13 cellular contexts compared by ENCODE assay signal in the genomic region with DNA sequence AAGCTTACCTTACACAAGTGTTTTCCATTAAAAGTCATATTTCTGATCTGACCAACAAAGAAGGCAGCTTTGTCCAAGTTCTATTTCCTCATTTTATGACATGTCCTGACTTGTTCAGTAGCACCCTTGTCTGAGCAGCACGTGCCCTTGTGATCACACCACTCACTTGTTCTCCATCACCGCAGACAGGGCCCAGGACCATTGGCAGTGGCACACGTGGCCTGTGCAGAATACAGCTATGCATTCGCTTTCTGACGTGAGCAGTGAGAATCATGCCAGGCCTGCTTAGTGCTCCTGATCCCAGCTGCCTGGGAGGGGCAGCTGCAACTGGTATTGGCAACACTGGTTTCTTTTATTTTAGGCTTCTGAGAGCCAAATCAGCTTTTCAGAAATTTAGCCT.
DNase-seq lines count a peak whose midpoint lies in the region; ATAC-seq and TF ChIP-seq lines count a peak whose summit lies in the region.
"Had no signal": no experiment of that assay in that cellular context is flagged by ENCODE, and none has a peak within 500 bp of the region (broad histone marks: within the 10 kb centered on the region; RNA-seq: fewer than 3 reads in every experiment).

No MANE protein-coding gene starts in this region.

- peak overlapping the region; percentile 78 for H4K91ac ChIP-seq in IMR-90 (ENCODE audit: insufficient read depth, low read depth, low read length)

- TF ChIP-seq EP300 in sigmoid colon (IDR thresholded peaks at IDR 0.05), result no peak

- H3K9ac ChIP-seq in IMR-90 (ENCODE audit: low read depth, low read length), result no peak overlapping the region

- H4K8ac ChIP-seq in IMR-90 (ENCODE audit: low read depth in 2 of 2, low read length in 2 of 2), result peak overlapping the region; percentile 19 to 91; a peak in 3 of 4 replicates

- no peak overlapping the region for H3K4me3 ChIP-seq in IMR-90 (ENCODE audit: insufficient read depth, low read depth, low read length)
- no peak overlapping the region for H3K4me3 ChIP-seq in heart right ventricle
- H3K4me3 ChIP-seq in sigmoid colon, result no peak overlapping the region
- H3K4me3 ChIP-seq: cardiac muscle cell had no signal

- H3K18ac ChIP-seq in IMR-90 (ENCODE audit: low read depth, low read length), result peak overlapping the region; percentile 91

- H4K5ac ChIP-seq in IMR-90 (ENCODE audit: low read depth, low read length), result peak overlapping the region; percentile 78

- intact Hi-C loops in IMR-90 (cut with micrococcal nuclease), result loop anchor here (5.0 kb wide), 1 partner anchor 402 kb away; no protein-coding TSS in a partner anchor
- intact Hi-C loops in heart right ventricle (cut with DNase I), result loop anchor here in 3 of 10 donors (5.0 to 10.0 kb wide), 3 partner anchors 37 to 143 kb away; no protein-coding TSS in a partner anchor
- intact Hi-C loops in sigmoid colon (cut with DNase I), result no loop called here

- H3K27ac ChIP-seq in IMR-90 (ENCODE audit: insufficient read depth, low read length) (no peak overlapping the region), heart right ventricle (peak overlapping the region in 9 of 10 donors; percentile 5 to 77 (median 57)), sigmoid colon (peak overlapping the region in 1 of 4 donors; percentile 24)
- H3K27ac ChIP-seq: cardiac muscle cell had no signal

- peaks cover 16% of the 10 kb centered on the region for H3K9me1 ChIP-seq in IMR-90 (ENCODE audit: insufficient read depth, low read length)

- no peak for TF ChIP-seq CTCF in IMR-90 (conservative IDR thresholded peaks at IDR 0.05; ENCODE audit: low read depth, low read length)
- no peak for TF ChIP-seq CTCF in heart right ventricle (IDR thresholded peaks at IDR 0.05)
- TF ChIP-seq CTCF in sigmoid colon (IDR thresholded peaks at IDR 0.05), result no peak

- H2BK20ac ChIP-seq in IMR-90 (ENCODE audit: low read depth, low read length), result peak overlapping the region; percentile 84; the same call in 1 of the 2 replicates

- no peak for DNase-seq in IMR-90
- peak in 43 of 58 donors; percentile 2 to 90 (median 29) for DNase-seq in anterior cingulate cortex (lab: John Stamatoyannopoulos, UW)
- peak; percentile 57 to 67 for DNase-seq in heart right ventricle
- DNase-seq in sigmoid colon, result peak; percentile 68
- DNase-seq in NCI-H2227 treated with DMSO at 0.1 percent for 48 hours (lab: John Stamatoyannopoulos, UW), result no peak
- DNase-seq in kidney tubule cell (ENCODE audit: low spot score), result no peak
- no peak for DNase-seq in NCI-H146 (lab: John Stamatoyannopoulos, UW)
- DNase-seq: CD8-positive, alpha-beta memory T cell; NCI-H774 had no signal

- H3K4ac ChIP-seq in IMR-90 (ENCODE audit: low read depth, low read length), result peak overlapping the region; percentile 75

- in situ Hi-C loops in IMR-90 (cut with MboI; ENCODE audit: low sequenced_read_pairs), result no loop called here

- 87% methylated on average over 3 of the region's 5 CpGs; no CpG with 5 or more reads in 1 of the 2 experiments for WGBS in IMR-90 (ENCODE audit: extremely low coverage in 2 of 2, insufficient read length in 1 of 2), 2 experiments
- 44 to 63% methylated on average over 5 of the region's 5 CpGs for WGBS in heart right ventricle, 2 donors
- 86 to 91% methylated on average over 5 of the region's 5 CpGs for WGBS in sigmoid colon, 2 donors

- no peaks in the 10 kb centered on the region for H3K27me3 ChIP-seq in IMR-90 (ENCODE audit: control insufficient read depth, insufficient read depth, low read length)
- no peaks in the 10 kb centered on the region for H3K27me3 ChIP-seq in heart right ventricle
- no peaks in the 10 kb centered on the region for H3K27me3 ChIP-seq in sigmoid colon
- H3K27me3 ChIP-seq: cardiac muscle cell had no signal

- H2BK5ac ChIP-seq in IMR-90 (ENCODE audit: low read depth, low read length, poor library complexity, severe bottlenecking), result peak overlapping the region; percentile 79

- CTCF ChIA-PET in IMR-90 (lab: Yijun Ruan, JAX), result interaction anchor here (1.0 to 1.2 kb wide), 2 partner anchors 10 to 256 kb away, joined by 3 to 4 read pairs; no protein-coding TSS in a partner anchor

- POLR2A ChIA-PET in IMR-90 (lab: Charles Lee; ENCODE audit: unreplicated experiment), result no interaction called here

- H2AK9ac ChIP-seq in IMR-90 (replicated peaks; ENCODE audit: low read depth, low read length, poor library complexity), result peak overlapping the region; percentile 63

- peak overlapping the region; percentile 74; the same call in 1 of the 2 replicates for H2AK5ac ChIP-seq in IMR-90 (ENCODE audit: low read depth, low read length)

- H3K79me1 ChIP-seq in IMR-90 (ENCODE audit: low read depth in 1 of 2, low read length in 2 of 2), result no peaks in the 10 kb centered on the region

- H3K4me1 ChIP-seq in IMR-90 (ENCODE audit: control insufficient read depth, insufficient read depth, low read length) (peaks cover 8% of the 10 kb centered on the region), heart right ventricle (peaks cover 7 to 88% (median 31%) of the 10 kb centered on the region in 9 donors), sigmoid colon (peaks cover 0 to 26% (median 9%) of the 10 kb centered on the region in 4 donors)

- TF ChIP-seq POLR2A in IMR-90 (IDR thresholded peaks at IDR 0.05; ENCODE audit: low read depth, low read length), result no peak
- no peak for TF ChIP-seq POLR2A in sigmoid colon (IDR thresholded peaks at IDR 0.05)

- no peaks in the 10 kb centered on the region for H4K20me1 ChIP-seq in IMR-90 (ENCODE audit: insufficient read depth, low read length)

- H2BK120ac ChIP-seq in IMR-90 (ENCODE audit: low read depth, low read length), result peak overlapping the region; percentile 87

- TF ChIP-seq RAD21 in IMR-90 (IDR thresholded peaks at IDR 0.05; ENCODE audit: low read length), result no peak

- no peaks in the 10 kb centered on the region for H3K9me3 ChIP-seq in IMR-90 (ENCODE audit: control insufficient read depth, insufficient read depth, low read length)
- H3K9me3 ChIP-seq in heart right ventricle, result no peaks in the 10 kb centered on the region
- H3K9me3 ChIP-seq in sigmoid colon, result no peaks in the 10 kb centered on the region

- dilution Hi-C loops in IMR-90 (cut with HindIII; ENCODE audit: low sequenced_read_pairs, unreplicated experiment), result no loop called here

- peak overlapping the region; percentile 68 for H2AFZ ChIP-seq in IMR-90 (replicated peaks; ENCODE audit: low read length, poor library complexity)

- peak overlapping the region; percentile 38; the same call in 1 of the 3 replicates for H2BK15ac ChIP-seq in IMR-90 (ENCODE audit: low read depth, low read length)

- no peak overlapping the region for H3K56ac ChIP-seq in IMR-90 (ENCODE audit: extremely low read depth, insufficient read depth, low read length)

- no peak overlapping the region for H3K4me2 ChIP-seq in IMR-90 (ENCODE audit: low read depth, low read length)

- H3K36me3 ChIP-seq in IMR-90 (ENCODE audit: control insufficient read depth, insufficient read depth, low read length) (peaks cover 7% of the 10 kb centered on the region), heart right ventricle (peaks cover 0 to 27% (median 5%) of the 10 kb centered on the region in 9 donors), sigmoid colon (peaks cover 0 to 12% (median 0%) of the 10 kb centered on the region in 4 donors)
- H3K36me3 ChIP-seq: cardiac muscle cell had no signal

- ATAC-seq in IMR-90 (ENCODE audit: low read depth) (no peak), heart right ventricle (peak; percentile 31 to 90 (median 78))
- ATAC-seq: activated CD4-positive, CD25-positive, alpha-beta regulatory T cell treated with anti-CD3 and anti-CD28 coated beads, Interleukin-2, amount 50 U/mL, for 24 hours; left colon; SK-N-SH treated with all-trans-retinoic acid at 6 μM for 48 hours had no signal

- peak overlapping the region; percentile 78 for H3K14ac ChIP-seq in IMR-90 (replicated peaks; ENCODE audit: low read depth, low read length)

- no TSS peak for BruUV-seq in IMR-90 (replicated peaks; lab: Mats Ljungman, UMichigan)

- H3K23ac ChIP-seq in IMR-90 (ENCODE audit: low read depth, low read length), result peak overlapping the region; percentile 66; the same call in 1 of the 2 replicates

TF ChIP-seq in IMR-90, 13 proteins besides CTCF, POLR2A, EP300 and RAD21:
- TF ChIP-seq CHD1 (IDR thresholded peaks at IDR 0.05; ENCODE audit: low read depth, low read length), result no peak
- no peak for TF ChIP-seq SMC3 (IDR thresholded peaks at IDR 0.05; ENCODE audit: low read depth, low read length)
- TF ChIP-seq MAFK (IDR thresholded peaks at IDR 0.05; ENCODE audit: low read depth, low read length), result no peak
- no peak for TF ChIP-seq MXI1 (IDR thresholded peaks at IDR 0.05; ENCODE audit: borderline replicate concordance, low read depth, low read length)
- no peak for TF ChIP-seq NFE2L2 (IDR thresholded peaks at IDR 0.05; ENCODE audit: low read depth, low read length)
- no peak for TF ChIP-seq RFX5 (IDR thresholded peaks at IDR 0.05; ENCODE audit: low read depth, low read length)
- TF ChIP-seq FOS (IDR thresholded peaks at IDR 0.05; ENCODE audit: low read depth, low read length), result no peak
- no peak for TF ChIP-seq BHLHE40 (IDR thresholded peaks at IDR 0.05; ENCODE audit: low read depth, low read length)
- no peak for TF ChIP-seq RCOR1 (IDR thresholded peaks at IDR 0.05; ENCODE audit: insufficient replicate concordance, low read length)

Comparison
In these comparisons a context has a peak if more than half of its experiments do, and no peak if none do; other contexts are left out.
1. DNase-seq: peak in anterior cingulate cortex (43 of 58), heart right ventricle (2 of 2) and sigmoid colon (single experiment); none in IMR-90 (single experiment), NCI-H2227 treated with DMSO at 0.1 percent for 48 hours (single experiment), kidney tubule cell (single experiment) and NCI-H146 (single experiment).